Comparison of ENCODE assay signal across 1 cellular context in the genomic region with DNA sequence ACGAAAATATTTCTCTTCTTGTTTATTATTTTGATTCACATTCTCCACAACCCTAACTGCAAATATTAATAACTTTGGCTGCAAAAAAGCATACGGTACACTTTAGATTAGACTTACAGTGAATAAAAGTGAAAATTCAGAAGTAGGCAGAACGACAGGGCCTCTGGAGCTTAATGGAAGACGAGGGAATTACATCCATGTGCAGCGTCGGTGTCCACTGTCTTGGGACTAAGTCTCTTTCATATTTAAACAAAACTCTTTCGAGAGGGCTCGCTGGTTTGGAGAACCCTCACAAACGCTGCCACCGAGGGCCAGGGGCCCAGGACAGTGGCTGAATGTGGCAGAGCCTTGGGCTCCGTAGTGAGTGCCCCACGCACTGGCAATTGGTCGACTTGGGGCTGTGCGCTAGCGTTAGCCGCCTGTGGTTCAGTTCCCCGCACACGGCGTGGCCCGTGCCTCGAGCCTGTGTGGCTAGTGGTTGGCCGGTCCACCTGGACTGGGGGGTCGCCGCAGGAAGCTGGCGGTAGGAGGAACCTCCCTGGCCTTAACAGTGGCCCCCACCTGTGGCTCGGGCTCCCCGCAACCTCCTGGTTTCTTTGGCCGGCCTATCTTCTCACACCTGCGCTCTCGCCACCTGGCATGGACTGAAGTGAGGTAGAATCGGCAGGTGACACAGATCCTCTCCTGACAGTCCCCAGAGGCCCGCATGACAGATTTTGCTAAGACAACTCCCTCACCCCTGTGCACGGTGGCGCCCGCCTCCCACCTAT.
A peak's percentile ranks its signal among the peaks of the same experiment; 100 is the strongest.
TF ChIP-seq lines count a peak whose summit lies in the region.

No MANE protein-coding gene starts in this region.

TF ChIP-seq in HepG2, 621 proteins besides CTCF, POLR2A, EP300 and RAD21 (continued from another document):
- TF ChIP-seq, protein P1, sequence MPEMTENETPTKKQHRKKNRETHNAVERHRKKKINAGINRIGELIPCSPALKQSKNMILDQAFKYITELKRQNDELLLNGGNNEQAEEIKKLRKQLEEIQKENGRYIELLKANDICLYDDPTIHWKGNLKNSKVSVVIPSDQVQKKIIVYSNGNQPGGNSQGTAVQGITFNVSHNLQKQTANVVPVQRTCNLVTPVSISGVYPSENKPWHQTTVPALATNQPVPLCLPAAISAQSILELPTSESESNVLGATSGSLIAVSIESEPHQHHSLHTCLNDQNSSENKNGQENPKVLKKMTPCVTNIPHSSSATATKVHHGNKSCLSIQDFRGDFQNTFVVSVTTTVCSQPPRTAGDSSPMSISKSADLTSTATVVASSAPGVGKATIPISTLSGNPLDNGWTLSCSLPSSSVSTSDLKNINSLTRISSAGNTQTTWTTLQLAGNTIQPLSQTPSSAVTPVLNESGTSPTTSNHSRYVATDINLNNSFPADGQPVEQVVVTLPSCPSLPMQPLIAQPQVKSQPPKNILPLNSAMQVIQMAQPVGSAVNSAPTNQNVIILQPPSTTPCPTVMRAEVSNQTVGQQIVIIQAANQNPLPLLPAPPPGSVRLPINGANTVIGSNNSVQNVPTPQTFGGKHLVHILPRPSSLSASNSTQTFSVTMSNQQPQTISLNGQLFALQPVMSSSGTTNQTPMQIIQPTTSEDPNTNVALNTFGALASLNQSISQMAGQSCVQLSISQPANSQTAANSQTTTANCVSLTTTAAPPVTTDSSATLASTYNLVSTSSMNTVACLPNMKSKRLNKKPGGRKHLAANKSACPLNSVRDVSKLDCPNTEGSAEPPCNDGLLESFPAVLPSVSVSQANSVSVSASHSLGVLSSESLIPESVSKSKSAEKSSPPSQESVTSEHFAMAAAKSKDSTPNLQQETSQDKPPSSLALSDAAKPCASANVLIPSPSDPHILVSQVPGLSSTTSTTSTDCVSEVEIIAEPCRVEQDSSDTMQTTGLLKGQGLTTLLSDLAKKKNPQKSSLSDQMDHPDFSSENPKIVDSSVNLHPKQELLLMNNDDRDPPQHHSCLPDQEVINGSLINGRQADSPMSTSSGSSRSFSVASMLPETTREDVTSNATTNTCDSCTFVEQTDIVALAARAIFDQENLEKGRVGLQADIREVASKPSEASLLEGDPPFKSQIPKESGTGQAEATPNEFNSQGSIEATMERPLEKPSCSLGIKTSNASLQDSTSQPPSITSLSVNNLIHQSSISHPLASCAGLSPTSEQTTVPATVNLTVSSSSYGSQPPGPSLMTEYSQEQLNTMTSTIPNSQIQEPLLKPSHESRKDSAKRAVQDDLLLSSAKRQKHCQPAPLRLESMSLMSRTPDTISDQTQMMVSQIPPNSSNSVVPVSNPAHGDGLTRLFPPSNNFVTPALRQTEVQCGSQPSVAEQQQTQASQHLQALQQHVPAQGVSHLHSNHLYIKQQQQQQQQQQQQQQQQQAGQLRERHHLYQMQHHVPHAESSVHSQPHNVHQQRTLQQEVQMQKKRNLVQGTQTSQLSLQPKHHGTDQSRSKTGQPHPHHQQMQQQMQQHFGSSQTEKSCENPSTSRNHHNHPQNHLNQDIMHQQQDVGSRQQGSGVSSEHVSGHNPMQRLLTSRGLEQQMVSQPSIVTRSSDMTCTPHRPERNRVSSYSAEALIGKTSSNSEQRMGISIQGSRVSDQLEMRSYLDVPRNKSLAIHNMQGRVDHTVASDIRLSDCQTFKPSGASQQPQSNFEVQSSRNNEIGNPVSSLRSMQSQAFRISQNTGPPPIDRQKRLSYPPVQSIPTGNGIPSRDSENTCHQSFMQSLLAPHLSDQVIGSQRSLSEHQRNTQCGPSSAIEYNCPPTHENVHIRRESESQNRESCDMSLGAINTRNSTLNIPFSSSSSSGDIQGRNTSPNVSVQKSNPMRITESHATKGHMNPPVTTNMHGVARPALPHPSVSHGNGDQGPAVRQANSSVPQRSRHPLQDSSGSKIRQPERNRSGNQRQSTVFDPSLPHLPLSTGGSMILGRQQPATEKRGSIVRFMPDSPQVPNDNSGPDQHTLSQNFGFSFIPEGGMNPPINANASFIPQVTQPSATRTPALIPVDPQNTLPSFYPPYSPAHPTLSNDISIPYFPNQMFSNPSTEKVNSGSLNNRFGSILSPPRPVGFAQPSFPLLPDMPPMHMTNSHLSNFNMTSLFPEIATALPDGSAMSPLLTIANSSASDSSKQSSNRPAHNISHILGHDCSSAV (CRISPR knock-in tag; IDR thresholded peaks at IDR 0.05; ENCODE audit: borderline replicate concordance): no peak
- TF ChIP-seq RARG (CRISPR knock-in tag; IDR thresholded peaks at IDR 0.05; ENCODE audit: low read depth): no peak
- no peak for TF ChIP-seq ZFP1 (CRISPR knock-in tag; IDR thresholded peaks at IDR 0.05)
- TF ChIP-seq, protein P2, sequence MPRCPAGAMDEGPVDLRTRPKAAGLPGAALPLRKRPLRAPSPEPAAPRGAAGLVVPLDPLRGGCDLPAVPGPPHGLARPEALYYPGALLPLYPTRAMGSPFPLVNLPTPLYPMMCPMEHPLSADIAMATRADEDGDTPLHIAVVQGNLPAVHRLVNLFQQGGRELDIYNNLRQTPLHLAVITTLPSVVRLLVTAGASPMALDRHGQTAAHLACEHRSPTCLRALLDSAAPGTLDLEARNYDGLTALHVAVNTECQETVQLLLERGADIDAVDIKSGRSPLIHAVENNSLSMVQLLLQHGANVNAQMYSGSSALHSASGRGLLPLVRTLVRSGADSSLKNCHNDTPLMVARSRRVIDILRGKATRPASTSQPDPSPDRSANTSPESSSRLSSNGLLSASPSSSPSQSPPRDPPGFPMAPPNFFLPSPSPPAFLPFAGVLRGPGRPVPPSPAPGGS (CRISPR knock-in tag; IDR thresholded peaks at IDR 0.05): no peak
- no peak for TF ChIP-seq ZNF557 (CRISPR knock-in tag; IDR thresholded peaks at IDR 0.05)
- TF ChIP-seq NFYB (CRISPR knock-in tag; IDR thresholded peaks at IDR 0.05): no peak
- TF ChIP-seq ZBTB7B (CRISPR knock-in tag; IDR thresholded peaks at IDR 0.05): no peak
- no peak for TF ChIP-seq KLF13 (CRISPR knock-in tag; IDR thresholded peaks at IDR 0.05)
- TF ChIP-seq ZMYM4 (CRISPR knock-in tag; IDR thresholded peaks at IDR 0.05): 0 out of 2 replicates have a peak, but pooled peaks have one; percentile 22
- TF ChIP-seq ZNF768 (CRISPR knock-in tag; IDR thresholded peaks at IDR 0.05): peak; percentile 12; the same call in 1 of the 2 replicates
- TF ChIP-seq ZNF563 (CRISPR knock-in tag; IDR thresholded peaks at IDR 0.05): no peak
TF ChIP-seq in HepG2: peak in this region for 6.
